In the genomic region with DNA sequence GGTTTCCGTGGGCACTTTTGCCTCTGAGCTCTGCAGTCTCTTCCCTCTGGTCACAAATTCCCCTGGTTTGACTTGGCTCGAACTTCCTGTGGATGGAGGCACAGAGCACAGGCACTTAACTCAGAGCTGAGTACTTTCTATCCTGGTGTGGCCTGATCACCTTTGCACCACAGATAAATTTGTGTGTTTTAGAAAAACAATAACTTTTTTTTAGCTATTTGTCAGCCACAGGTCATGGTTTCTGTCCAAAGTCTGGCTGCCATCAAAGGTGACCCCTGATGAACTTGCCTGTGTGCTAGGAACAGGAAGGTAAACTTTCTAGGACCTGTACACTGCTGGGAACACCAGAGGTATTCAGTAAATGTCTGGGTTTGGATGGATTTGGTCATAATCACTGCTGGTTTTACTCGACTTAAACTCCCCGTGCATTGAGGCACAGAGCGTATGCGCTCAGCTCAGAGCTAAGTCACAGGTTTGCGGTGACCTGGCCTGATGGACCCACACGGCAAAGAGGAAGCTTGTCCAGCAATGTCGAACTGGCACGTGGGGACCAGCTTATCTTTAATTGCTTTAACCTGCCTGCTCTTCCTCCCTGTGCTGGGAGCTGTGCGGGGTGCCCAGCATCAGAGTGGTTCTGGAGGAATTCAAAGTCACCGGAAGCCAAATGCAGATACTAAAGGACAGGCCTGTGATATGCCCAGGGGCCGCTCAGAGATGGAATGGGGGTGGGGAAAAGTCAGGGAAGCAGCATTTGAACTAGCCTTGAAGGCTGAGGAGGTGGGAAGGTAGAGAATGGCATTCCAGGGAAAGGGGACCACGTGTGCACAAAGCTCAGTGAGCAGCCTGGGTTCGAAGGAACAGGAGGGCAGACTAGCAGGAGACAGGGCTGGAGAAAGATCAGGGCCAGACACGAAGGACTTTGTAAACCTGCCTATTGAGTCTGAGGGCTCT, we compare ENCODE assay signal across 1 cellular context.
TF ChIP-seq lines count a peak whose summit lies in the region.

No MANE protein-coding gene starts in this region.

TF ChIP-seq in H1, 55 proteins besides CTCF, POLR2A, EP300 and RAD21:
- TF ChIP-seq CREB1 (IDR thresholded peaks at IDR 0.05), result no peak
- no peak for TF ChIP-seq EZH2 (IDR thresholded peaks at IDR 0.05; ENCODE audit: low read depth, low read length, severe bottlenecking)
